Comparison of ENCODE assay signal across 17 cellular contexts in the genomic region with DNA sequence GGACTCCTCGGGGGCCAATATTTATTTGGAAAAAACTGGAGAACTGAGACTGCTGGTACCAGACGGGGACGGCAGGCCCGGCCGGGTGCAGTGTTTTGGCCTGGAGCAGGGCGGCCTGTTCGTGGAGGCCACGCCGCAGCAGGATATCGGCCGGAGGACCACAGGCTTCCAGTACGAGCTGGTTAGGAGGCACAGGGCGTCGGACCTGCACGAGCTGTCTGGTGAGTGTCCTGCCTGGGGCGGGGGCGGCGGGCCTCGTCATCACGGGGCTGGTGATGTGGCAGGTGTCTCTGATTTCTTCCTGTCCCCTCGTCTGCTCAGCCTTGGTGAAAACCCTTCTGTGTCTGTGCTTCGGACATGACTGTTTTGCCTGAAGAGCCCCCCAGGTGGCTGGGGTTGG. TPM values are rescaled to one million over a fixed set of nuclear protein-coding genes. Genes with fewer than 3 reads are reported as not detected.
DNase-seq lines count a peak whose midpoint lies in the region; ATAC-seq and TF ChIP-seq lines count a peak whose summit lies in the region.
"Had no signal": no experiment of that assay in that cellular context is flagged by ENCODE, and none has a peak within 500 bp of the region (broad histone marks: within the 10 kb centered on the region; RNA-seq: fewer than 3 reads in every experiment).

No MANE protein-coding gene starts in this region.

- H3K36me3 Mint-ChIP-seq in activated CD4-positive, alpha-beta memory T cell treated with anti-CD3 and anti-CD28 coated beads for 36 hours: peaks cover 28% of the 10 kb centered on the region
- peaks cover 19% of the 10 kb centered on the region for H3K36me3 Mint-ChIP-seq in activated CD4-positive, alpha-beta memory T cell treated with anti-CD3 and anti-CD28 coated beads, Interleukin-2, amount 10 ng/mL, durations not matched to agents 7 days and 5 days (ENCODE audit: low read depth)
- H3K36me3 Mint-ChIP-seq in central memory CD8-positive, alpha-beta T cell (ENCODE audit: insufficient read depth): peaks cover 50% of the 10 kb centered on the region
- no peaks in the 10 kb centered on the region for H3K36me3 Mint-ChIP-seq in natural killer cell

- peaks cover 33% of the 10 kb centered on the region for H3K4me1 Mint-ChIP-seq in activated CD4-positive, alpha-beta memory T cell treated with anti-CD3 and anti-CD28 coated beads for 36 hours (ENCODE audit: low read depth)
- H3K4me1 Mint-ChIP-seq in activated CD4-positive, alpha-beta memory T cell treated with anti-CD3 and anti-CD28 coated beads, Interleukin-2, amount 10 ng/mL, durations not matched to agents 7 days and 5 days: peaks cover 56% of the 10 kb centered on the region
- H3K4me1 Mint-ChIP-seq in central memory CD8-positive, alpha-beta T cell: peaks cover 36% of the 10 kb centered on the region
- peaks cover 65 to 73% of the 10 kb centered on the region in 2 donors for H3K4me1 Mint-ChIP-seq in natural killer cell

- no peak for TF ChIP-seq POLR2A in upper lobe of left lung (IDR thresholded peaks at IDR 0.05)

- no peaks in the 10 kb centered on the region for H3K9me3 Mint-ChIP-seq in activated CD4-positive, alpha-beta memory T cell treated with anti-CD3 and anti-CD28 coated beads for 36 hours
- no peaks in the 10 kb centered on the region for H3K9me3 Mint-ChIP-seq in activated CD4-positive, alpha-beta memory T cell treated with anti-CD3 and anti-CD28 coated beads, Interleukin-2, amount 10 ng/mL, durations not matched to agents 7 days and 5 days
- no peaks in the 10 kb centered on the region for H3K9me3 Mint-ChIP-seq in central memory CD8-positive, alpha-beta T cell
- no peaks in the 10 kb centered on the region for H3K9me3 Mint-ChIP-seq in natural killer cell
- H3K9me3 Mint-ChIP-seq: naive thymus-derived CD4-positive, alpha-beta T cell had no signal

- peak overlapping the region; percentile 45 to 90 (median 66) for H3K27ac ChIP-seq in upper lobe of left lung
- H3K27ac ChIP-seq: WERI-Rb-1 had no signal

- peaks cover 4% of the 10 kb centered on the region for H3K27me3 Mint-ChIP-seq in activated CD4-positive, alpha-beta memory T cell treated with anti-CD3 and anti-CD28 coated beads for 36 hours
- peaks cover 17% of the 10 kb centered on the region for H3K27me3 Mint-ChIP-seq in activated CD4-positive, alpha-beta memory T cell treated with anti-CD3 and anti-CD28 coated beads, Interleukin-2, amount 10 ng/mL, durations not matched to agents 7 days and 5 days
- no peaks in the 10 kb centered on the region for H3K27me3 Mint-ChIP-seq in central memory CD8-positive, alpha-beta T cell
- no peaks in the 10 kb centered on the region for H3K27me3 Mint-ChIP-seq in natural killer cell (ENCODE audit: low read depth in 2 of 2)

- H3K4me3 ChIP-seq in upper lobe of left lung: peak overlapping the region in 2 of 4 donors; percentile 18 to 36
- H3K4me3 ChIP-seq: A549, body of pancreas, right atrium auricular region had no signal

- intact Hi-C loops in activated CD4-positive, alpha-beta memory T cell treated with anti-CD3 and anti-CD28 coated beads for 36 hours (cut with micrococcal nuclease): no loop called here
- intact Hi-C loops in natural killer cell (cut with micrococcal nuclease): loop anchor here (2.0 kb wide), 1 partner anchor 16 kb away; no protein-coding TSS in a partner anchor
- intact Hi-C loops in head of caudate nucleus (cut with DNase I): no loop called here

- no peak for ATAC-seq in central memory CD8-positive, alpha-beta T cell (replicated peaks; ENCODE audit: extremely low read depth, poor library complexity, severe bottlenecking)
- ATAC-seq in natural killer cell (no peak), upper lobe of left lung (ENCODE audit: low FRiP score in 2 of 2) (no peak), HG03196 (IDR thresholded peaks at IDR 0.05; ENCODE audit: unreplicated experiment) (no peak), HG03039 (IDR thresholded peaks at IDR 0.05; ENCODE audit: unreplicated experiment) (no peak)
- ATAC-seq: A549; body of pancreas; naive thymus-derived CD4-positive, alpha-beta T cell had no signal

- H3K27ac Mint-ChIP-seq in activated CD4-positive, alpha-beta memory T cell treated with anti-CD3 and anti-CD28 coated beads for 36 hours: peak overlapping the region; percentile 56
- no peak overlapping the region for H3K27ac Mint-ChIP-seq in activated CD4-positive, alpha-beta memory T cell treated with anti-CD3 and anti-CD28 coated beads, Interleukin-2, amount 10 ng/mL, durations not matched to agents 7 days and 5 days
- peak overlapping the region; percentile 87 for H3K27ac Mint-ChIP-seq in central memory CD8-positive, alpha-beta T cell (ENCODE audit: low read depth)
- peak overlapping the region; percentile 98 for H3K27ac Mint-ChIP-seq in natural killer cell
- H3K27ac Mint-ChIP-seq: naive thymus-derived CD4-positive, alpha-beta T cell had no signal

- no peak for DNase-seq in activated CD4-positive, alpha-beta memory T cell treated with anti-CD3 and anti-CD28 coated beads for 36 hours
- DNase-seq in activated CD4-positive, alpha-beta memory T cell treated with anti-CD3 and anti-CD28 coated beads, Interleukin-2, amount 10 ng/mL, durations not matched to agents 7 days and 5 days: no peak
- DNase-seq in central memory CD8-positive, alpha-beta T cell (ENCODE audit: low spot score in 2 of 2): no peak
- DNase-seq in natural killer cell: peak; percentile 29
- peak in 1 of 2 donors; percentile 85 for DNase-seq in upper lobe of left lung
- no peak for DNase-seq in head of caudate nucleus
- DNase-seq: activated naive CD4-positive, alpha-beta T cell treated with anti-CD3 and anti-CD28 coated beads, Interleukin-2, amount 50 U/mL, for 16 hours; body of pancreas; naive thymus-derived CD4-positive, alpha-beta T cell; NCI-H2107; stimulated activated CD4-positive, alpha-beta T cell treated with anti-CD3 and anti-CD28 coated beads, Interleukin-1b, Interleukin-23, amount 100 ng/mL, for 48 hours; WERI-Rb-1 had no signal

- H3K36me3 ChIP-seq in upper lobe of left lung: peaks cover 0 to 32% (median 4%) of the 10 kb centered on the region in 4 donors
- H3K36me3 ChIP-seq: WERI-Rb-1 had no signal

- no peak for TF ChIP-seq EP300 in upper lobe of left lung (IDR thresholded peaks at IDR 0.05)

- H3K9me3 ChIP-seq in upper lobe of left lung: no peaks in the 10 kb centered on the region
- H3K9me3 ChIP-seq: A549, body of pancreas, right atrium auricular region, thoracic aorta had no signal

- POLR2A ChIA-PET in activated CD4-positive, alpha-beta memory T cell treated with anti-CD3 and anti-CD28 coated beads for 36 hours (lab: Charles Lee): interaction anchor here (1.7 kb wide), 1 partner anchor 99 kb away, joined by 5 read pairs; no protein-coding TSS in a partner anchor
- POLR2A ChIA-PET in activated CD4-positive, alpha-beta memory T cell treated with anti-CD3 and anti-CD28 coated beads, Interleukin-2, amount 10 ng/mL, durations not matched to agents 7 days and 5 days (lab: Charles Lee): no interaction called here

- peaks cover 0 to 6% (median 0%) of the 10 kb centered on the region in 4 donors for H3K27me3 ChIP-seq in upper lobe of left lung
- H3K27me3 ChIP-seq: body of pancreas, right atrium auricular region had no signal

- peaks cover 39 to 93% (median 73%) of the 10 kb centered on the region in 4 donors for H3K4me1 ChIP-seq in upper lobe of left lung

- H3K4me3 Mint-ChIP-seq in activated CD4-positive, alpha-beta memory T cell treated with anti-CD3 and anti-CD28 coated beads for 36 hours: no peak overlapping the region
- no peak overlapping the region for H3K4me3 Mint-ChIP-seq in activated CD4-positive, alpha-beta memory T cell treated with anti-CD3 and anti-CD28 coated beads, Interleukin-2, amount 10 ng/mL, durations not matched to agents 7 days and 5 days
- no peak overlapping the region for H3K4me3 Mint-ChIP-seq in central memory CD8-positive, alpha-beta T cell
- peak overlapping the region; percentile 90 for H3K4me3 Mint-ChIP-seq in natural killer cell

- TF ChIP-seq CTCF in natural killer cell (IDR thresholded peaks at IDR 0.05) (no peak), upper lobe of left lung (IDR thresholded peaks at IDR 0.05) (no peak)

- CTCF ChIA-PET in activated CD4-positive, alpha-beta memory T cell treated with anti-CD3 and anti-CD28 coated beads for 36 hours (lab: Charles Lee): no interaction called here
- CTCF ChIA-PET in activated CD4-positive, alpha-beta memory T cell treated with anti-CD3 and anti-CD28 coated beads, Interleukin-2, amount 10 ng/mL, durations not matched to agents 7 days and 5 days (lab: Charles Lee): no interaction called here

- 67 to 91% methylated on average over 1 to 22 of the region's 22 CpGs for WGBS in upper lobe of left lung, 2 donors

RNA-seq across cellular contexts. Expression of a gene that starts 5.7 kb away (rescaled TPM):
- 10 to 100 TPM; 62.8 to 71.1 TPM for total RNA-seq in activated CD4-positive, alpha-beta memory T cell treated with anti-CD3 and anti-CD28 coated beads for 36 hours
- 10 to 100 TPM; 27.3 to 28.1 TPM for total RNA-seq in activated CD4-positive, alpha-beta memory T cell treated with anti-CD3 and anti-CD28 coated beads, Interleukin-2, amount 10 ng/mL, durations not matched to agents 7 days and 5 days
- total RNA-seq in natural killer cell (100 to 1,000 TPM; 227 to 390 (median 325) TPM), upper lobe of left lung (100 to 1,000 TPM in 2 of 6 donors, 10 to 100 TPM in 4; 59.4 to 120 (median 76.4) TPM)
